In genomic region chr22:22750335-22751042, GRCh38 we compare ENCODE assay signal across 23 cellular contexts.
"Had no signal": no experiment of that assay in that cellular context is flagged by ENCODE, and none has a peak within 500 bp of the region (broad histone marks: within the 10 kb centered on the region; RNA-seq: fewer than 3 reads in every experiment).

No MANE protein-coding gene starts in this region.

- DNase-seq: activated B cell treated with CpG ODN at 0.5 μM for 24 hours; activated CD4-positive, alpha-beta memory T cell treated with anti-CD3 and anti-CD28 coated beads, Interleukin-2, amount 10 ng/mL, durations not matched to agents 7 days and 5 days; activated CD4-positive, alpha-beta T cell treated with anti-CD3 and anti-CD28 coated beads for 48 hours; activated naive CD4-positive, alpha-beta T cell treated with anti-CD3 and anti-CD28 coated beads, Interleukin-2, amount 50 U/mL, for 16 hours; activated T-cell treated with anti-CD3 and anti-CD28 coated beads, Interleukin-2, amount 50 U/mL, for 4 hours; aorta; caudate nucleus; effector CD4-positive, alpha-beta T cell; foreskin keratinocyte; kidney glomerular epithelial cell; left ventricle myocardium inferior; occipital lobe; posterior cingulate gyrus; spleen; stimulated activated CD4-positive, alpha-beta T cell treated with anti-CD3 and anti-CD28 coated beads, Interleukin-4, amount 100 ng/mL, for 1 hour; stimulated activated naive CD8-positive, alpha-beta T cell treated with anti-CD3 and anti-CD28 coated beads, Interleukin-15, Interleukin-2, amounts not matched to agents 100 U/mL and 50 U/mL, for 24 hours; T1000; upper lobe of left lung had no signal

- H3K36me3 ChIP-seq: left ventricle myocardium inferior, spleen, upper lobe of left lung had no signal

- H3K27ac ChIP-seq: foreskin keratinocyte, left ventricle myocardium inferior, spleen, upper lobe of left lung had no signal

- H3K27me3 ChIP-seq: foreskin keratinocyte, spleen, upper lobe of left lung had no signal

- H3K4me1 Mint-ChIP-seq: brain, mesothelial cell of epicardium, neural crest cell had no signal

- H3K9me3 Mint-ChIP-seq: activated B cell treated with CpG ODN at 0.5 μM for 24 hours; activated CD4-positive, alpha-beta memory T cell treated with anti-CD3 and anti-CD28 coated beads, Interleukin-2, amount 10 ng/mL, durations not matched to agents 7 days and 5 days; activated T-cell treated with anti-CD3 and anti-CD28 coated beads, Interleukin-2, amount 50 U/mL, for 4 hours; brain; dendritic cell treated with granulocyte-macrophage colony-stimulating factor and Interleukin-4, amounts not matched to agents 40 ng/mL and 50 ng/mL, for 4 days; mesothelial cell of epicardium; neural crest cell; T-helper 1 cell treated with Interleukin-12 subunit alpha and Interleukin-12 subunit beta and Interleukin-4 antibody, amounts not matched to agents 30 μg/mL and 1 μg/mL, for 36 hours had no signal

- H3K36me3 Mint-ChIP-seq: brain, mesothelial cell of epicardium had no signal

- H3K4me3 ChIP-seq: left ventricle myocardium inferior, spleen, upper lobe of left lung had no signal

- ATAC-seq: activated T-cell treated with anti-CD3 and anti-CD28 coated beads, Interleukin-2, amount 50 U/mL, for 4 hours; foreskin keratinocyte; stimulated activated naive CD8-positive, alpha-beta T cell treated with anti-CD3 and anti-CD28 coated beads, Interleukin-15, Interleukin-2, amounts not matched to agents 100 U/mL and 50 U/mL, for 24 hours had no signal

- H3K9me3 ChIP-seq: left ventricle myocardium inferior, spleen, upper lobe of left lung had no signal

- H3K4me3 Mint-ChIP-seq: activated B cell treated with CpG ODN at 0.5 μM for 24 hours; activated CD4-positive, alpha-beta memory T cell treated with anti-CD3 and anti-CD28 coated beads, Interleukin-2, amount 10 ng/mL, durations not matched to agents 7 days and 5 days; activated T-cell treated with anti-CD3 and anti-CD28 coated beads, Interleukin-2, amount 50 U/mL, for 4 hours; brain; dendritic cell treated with granulocyte-macrophage colony-stimulating factor and Interleukin-4, amounts not matched to agents 40 ng/mL and 50 ng/mL, for 4 days; mesothelial cell of epicardium; neural crest cell; T-helper 1 cell treated with Interleukin-12 subunit alpha and Interleukin-12 subunit beta and Interleukin-4 antibody, amounts not matched to agents 30 μg/mL and 1 μg/mL, for 36 hours had no signal

- H3K4me1 ChIP-seq: foreskin keratinocyte, left ventricle myocardium inferior had no signal

- H3K27ac Mint-ChIP-seq: activated B cell treated with CpG ODN at 0.5 μM for 24 hours; activated CD4-positive, alpha-beta memory T cell treated with anti-CD3 and anti-CD28 coated beads, Interleukin-2, amount 10 ng/mL, durations not matched to agents 7 days and 5 days; brain; dendritic cell treated with granulocyte-macrophage colony-stimulating factor and Interleukin-4, amounts not matched to agents 40 ng/mL and 50 ng/mL, for 4 days; mesothelial cell of epicardium; T-helper 1 cell treated with Interleukin-12 subunit alpha and Interleukin-12 subunit beta and Interleukin-4 antibody, amounts not matched to agents 30 μg/mL and 1 μg/mL, for 36 hours had no signal

- H3K27me3 Mint-ChIP-seq: activated B cell treated with CpG ODN at 0.5 μM for 24 hours; activated CD4-positive, alpha-beta memory T cell treated with anti-CD3 and anti-CD28 coated beads, Interleukin-2, amount 10 ng/mL, durations not matched to agents 7 days and 5 days had no signal
